2 cellular contexts compared by ENCODE assay signal in genomic region chr7:29808075-29808786, GRCh38.
TF ChIP-seq lines count a peak whose summit lies in the region.

No MANE protein-coding gene starts in this region.

TF ChIP-seq in HCT116, 20 proteins besides CTCF, POLR2A, EP300 and RAD21 (continued from another document):
- TF ChIP-seq, protein P1, sequence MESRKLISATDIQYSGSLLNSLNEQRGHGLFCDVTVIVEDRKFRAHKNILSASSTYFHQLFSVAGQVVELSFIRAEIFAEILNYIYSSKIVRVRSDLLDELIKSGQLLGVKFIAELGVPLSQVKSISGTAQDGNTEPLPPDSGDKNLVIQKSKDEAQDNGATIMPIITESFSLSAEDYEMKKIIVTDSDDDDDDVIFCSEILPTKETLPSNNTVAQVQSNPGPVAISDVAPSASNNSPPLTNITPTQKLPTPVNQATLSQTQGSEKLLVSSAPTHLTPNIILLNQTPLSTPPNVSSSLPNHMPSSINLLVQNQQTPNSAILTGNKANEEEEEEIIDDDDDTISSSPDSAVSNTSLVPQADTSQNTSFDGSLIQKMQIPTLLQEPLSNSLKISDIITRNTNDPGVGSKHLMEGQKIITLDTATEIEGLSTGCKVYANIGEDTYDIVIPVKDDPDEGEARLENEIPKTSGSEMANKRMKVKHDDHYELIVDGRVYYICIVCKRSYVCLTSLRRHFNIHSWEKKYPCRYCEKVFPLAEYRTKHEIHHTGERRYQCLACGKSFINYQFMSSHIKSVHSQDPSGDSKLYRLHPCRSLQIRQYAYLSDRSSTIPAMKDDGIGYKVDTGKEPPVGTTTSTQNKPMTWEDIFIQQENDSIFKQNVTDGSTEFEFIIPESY (IDR thresholded peaks at IDR 0.05; ENCODE audit: extremely low read depth, insufficient replicate concordance, low read length) = no peak
- TF ChIP-seq YY1 (IDR thresholded peaks at IDR 0.05; ENCODE audit: extremely low read depth, insufficient replicate concordance, low read depth, low read length) (no peak), SRF (IDR thresholded peaks at IDR 0.05; ENCODE audit: low read depth) (no peak), REST (IDR thresholded peaks at IDR 0.05; ENCODE audit: low read depth) (no peak), ZFX (IDR thresholded peaks at IDR 0.05) (no peak), MAX (IDR thresholded peaks at IDR 0.05) (no peak), ZNF274 (IDR thresholded peaks at IDR 0.05; ENCODE audit: low read depth, low read length) (no peak), CBX3 (IDR thresholded peaks at IDR 0.05; ENCODE audit: low read depth) (no peak), EZH2 (IDR thresholded peaks at IDR 0.05) (no peak), POLR2AphosphoS5 (IDR thresholded peaks at IDR 0.05; ENCODE audit: low read depth, low read length) (no peak), CEBPB (IDR thresholded peaks at IDR 0.05; ENCODE audit: low read depth) (no peak), JUND (IDR thresholded peaks at IDR 0.05) (no peak), SIN3A (IDR thresholded peaks at IDR 0.05; ENCODE audit: low read depth) (no peak), EZH2phosphoT487 (IDR thresholded peaks at IDR 0.05; ENCODE audit: borderline replicate concordance) (no peak), FOSL1 (IDR thresholded peaks at IDR 0.05; ENCODE audit: low read depth) (no peak)
- TF ChIP-seq, protein P2, sequence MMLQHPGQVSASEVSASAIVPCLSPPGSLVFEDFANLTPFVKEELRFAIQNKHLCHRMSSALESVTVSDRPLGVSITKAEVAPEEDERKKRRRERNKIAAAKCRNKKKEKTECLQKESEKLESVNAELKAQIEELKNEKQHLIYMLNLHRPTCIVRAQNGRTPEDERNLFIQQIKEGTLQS (IDR thresholded peaks at IDR 0.05) = no peak
TF ChIP-seq in HCT116: peak in this region for 0.

TF ChIP-seq in WTC11, 78 proteins besides CTCF, POLR2A, EP300 and RAD21 (continued from another document):
- TF ChIP-seq, protein P3, sequence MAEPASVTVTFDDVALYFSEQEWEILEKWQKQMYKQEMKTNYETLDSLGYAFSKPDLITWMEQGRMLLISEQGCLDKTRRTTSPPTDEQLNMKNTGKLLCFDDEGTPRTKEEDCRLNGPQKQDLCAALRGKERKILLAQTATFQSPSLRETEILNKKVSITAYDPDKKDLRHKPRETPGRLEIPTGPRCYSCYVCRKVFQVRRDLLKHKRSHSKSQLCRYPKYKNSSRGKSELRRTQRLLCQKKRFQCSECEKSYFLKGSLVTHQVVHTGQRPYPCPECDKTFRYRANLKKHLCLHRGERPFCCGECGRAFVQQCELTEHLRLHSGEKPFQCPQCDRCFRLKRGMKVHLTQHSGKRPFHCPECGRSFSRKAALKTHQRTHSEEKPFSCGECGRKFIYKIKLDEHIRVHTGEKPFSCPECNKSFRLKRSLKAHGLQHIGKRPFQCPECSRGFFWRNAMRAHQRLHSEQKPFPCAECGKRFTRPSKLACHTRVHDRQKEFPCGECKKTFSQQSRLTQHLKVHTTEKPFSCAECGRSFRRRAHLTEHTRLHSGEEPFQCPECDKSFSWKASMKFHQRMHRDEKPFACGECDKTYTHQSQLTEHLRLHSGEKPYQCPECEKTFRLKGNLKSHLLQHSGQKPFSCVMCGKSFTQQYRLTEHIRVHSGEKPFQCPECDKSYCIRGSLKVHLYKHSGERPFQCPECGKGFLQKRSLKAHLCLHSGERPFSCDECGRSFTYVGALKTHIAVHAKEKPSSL (CRISPR knock-in tag; conservative IDR thresholded peaks at IDR 0.05) = no peak
